ENCODE assay signal across 8 cellular contexts in genomic region chr14:59360923-59361794, GRCh38.
DNase-seq lines count a peak whose midpoint lies in the region; ATAC-seq and TF ChIP-seq lines count a peak whose summit lies in the region.

No MANE protein-coding gene starts in this region.

- H3K4me3 Mint-ChIP-seq in stimulated activated naive CD8-positive, alpha-beta T cell treated with anti-CD3 and anti-CD28 coated beads, Interleukin-15, amount 100 ng/mL, for 72 hours: no peak overlapping the region
- H3K4me3 Mint-ChIP-seq in T-helper 17 cell: no peak overlapping the region

- TF ChIP-seq RAD21 in liver (IDR thresholded peaks at IDR 0.05): peak in 1 of 2 donors; percentile 17

- peaks cover 1 to 25% (median 12%) of the 10 kb centered on the region in 4 donors for H3K36me3 ChIP-seq in liver (ENCODE audit: control insufficient read depth in 4 of 4, insufficient read depth in 3 of 4, low read depth in 1 of 4, low read length in 3 of 4)

- H3K9ac ChIP-seq in liver (ENCODE audit: low read depth in 1 of 2, low read length in 2 of 2): no peak overlapping the region

- peak overlapping the region in 1 of 2 donors; percentile 72 for H3K27ac Mint-ChIP-seq in stimulated activated naive CD8-positive, alpha-beta T cell treated with anti-CD3 and anti-CD28 coated beads, Interleukin-15, amount 100 ng/mL, for 72 hours
- no peak overlapping the region for H3K27ac Mint-ChIP-seq in T-helper 17 cell

- H3K4me3 ChIP-seq in astrocyte of the spinal cord (ENCODE audit: low read depth, low read length) (no peak overlapping the region), liver (ENCODE audit: low read depth in 1 of 3, low read length in 3 of 3) (no peak overlapping the region)

- TF ChIP-seq CTCF in astrocyte of the spinal cord (IDR thresholded peaks at IDR 0.05; ENCODE audit: low read depth, low read length): no peak
- TF ChIP-seq CTCF in liver (IDR thresholded peaks at IDR 0.05; ENCODE audit: low read depth, low read length, missing input control): no peak

- H3K9me3 ChIP-seq in liver (ENCODE audit: control insufficient read depth in 4 of 4, low read length in 3 of 4): no peaks in the 10 kb centered on the region
- H3K9me3 ChIP-seq in T-helper 17 cell (ENCODE audit: control insufficient read depth, low read length, poor library complexity, severe bottlenecking): no peaks in the 10 kb centered on the region

- ATAC-seq in GM18502 (IDR thresholded peaks at IDR 0.05; ENCODE audit: poor library complexity, unreplicated experiment) (peak; percentile 43), T-helper 17 cell (no peak)
- ATAC-seq in activated CD4-positive, CD25-positive, alpha-beta regulatory T cell treated with anti-CD3 and anti-CD28 coated beads, Interleukin-2, amount 50 U/mL, for 24 hours: no peak
- no peak for ATAC-seq in stimulated activated naive CD8-positive, alpha-beta T cell treated with anti-CD3 and anti-CD28 coated beads, Interleukin-15, amount 100 ng/mL, for 72 hours

- no peaks in the 10 kb centered on the region for H3K4me1 Mint-ChIP-seq in stimulated activated naive CD8-positive, alpha-beta T cell treated with anti-CD3 and anti-CD28 coated beads, Interleukin-15, amount 100 ng/mL, for 72 hours
- peaks cover 5% of the 10 kb centered on the region for H3K4me1 Mint-ChIP-seq in T-helper 17 cell

- peaks cover 0 to 5% (median 3%) of the 10 kb centered on the region in 4 donors for H3K4me1 ChIP-seq in liver (ENCODE audit: control insufficient read depth in 4 of 4, insufficient read depth in 4 of 4, low read length in 3 of 4)

- peaks cover 20% of the 10 kb centered on the region for H3K36me3 Mint-ChIP-seq in T-helper 17 cell (ENCODE audit: low read depth)

- intact Hi-C loops in posterior vena cava (cut with DNase I): no loop called here

- 71% methylated on average over 13 of the region's 13 CpGs for WGBS in liver

- peak; percentile 94 for DNase-seq in NCI-H2196 (lab: John Stamatoyannopoulos, UW; ENCODE audit: unreplicated experiment)
- DNase-seq in astrocyte of the spinal cord (ENCODE audit: low read depth, low spot score): peak; percentile 52
- DNase-seq in stimulated activated naive CD8-positive, alpha-beta T cell treated with anti-CD3 and anti-CD28 coated beads, Interleukin-15, amount 100 ng/mL, for 72 hours: no peak
- no peak for DNase-seq in T-helper 17 cell
- DNase-seq in posterior vena cava (ENCODE audit: low spot score): no peak

- in situ Hi-C loops in astrocyte of the spinal cord (cut with HindIII; ENCODE audit: low sequenced_read_pairs): no loop called here

- no peaks in the 10 kb centered on the region for H3K27me3 Mint-ChIP-seq in stimulated activated naive CD8-positive, alpha-beta T cell treated with anti-CD3 and anti-CD28 coated beads, Interleukin-15, amount 100 ng/mL, for 72 hours
- no peaks in the 10 kb centered on the region for H3K27me3 Mint-ChIP-seq in T-helper 17 cell

- peak overlapping the region in 1 of 2 donors; percentile 3 for H3K27ac ChIP-seq in liver (ENCODE audit: low read depth in 1 of 2, low read length in 2 of 2)

- H3K9me3 Mint-ChIP-seq in stimulated activated naive CD8-positive, alpha-beta T cell treated with anti-CD3 and anti-CD28 coated beads, Interleukin-15, amount 100 ng/mL, for 72 hours: no peaks in the 10 kb centered on the region

- H3K27me3 ChIP-seq in liver (ENCODE audit: control insufficient read depth in 4 of 4, insufficient read depth in 4 of 4, low read length in 3 of 4): no peaks in the 10 kb centered on the region

TF ChIP-seq in liver, 16 proteins besides CTCF, POLR2A, EP300 and RAD21:
- TF ChIP-seq YY1 (IDR thresholded peaks at IDR 0.05): no peak
- no peak for TF ChIP-seq ZBTB33 (IDR thresholded peaks at IDR 0.05)
- TF ChIP-seq JUND (IDR thresholded peaks at IDR 0.05): peak; percentile 14 to 56
- no peak for TF ChIP-seq FOXA1 (IDR thresholded peaks at IDR 0.05)
TF ChIP-seq in liver: peak in this region for 1.

Comparison
In these comparisons a context has a peak if more than half of its experiments do, and no peak if none do; other contexts are left out.
1. DNase-seq: peak in NCI-H2196 (single experiment) and astrocyte of the spinal cord (single experiment); none in stimulated activated naive CD8-positive, alpha-beta T cell treated with anti-CD3 and anti-CD28 coated beads, Interleukin-15, amount 100 ng/mL, for 72 hours (0 of 2), T-helper 17 cell (0 of 3) and posterior vena cava (single experiment).